In genomic region chr3:98763076-98763475, GRCh38 we compare ENCODE assay signal across 1 cellular context.
TF ChIP-seq lines count a peak whose summit lies in the region.

ST3GAL6 (plus strand) TSS chr3:98763340; CDS start chr3:98768441, 5,101 bp downstream.

TF ChIP-seq in endothelial cell of umbilical vein, 7 proteins besides CTCF, POLR2A, EP300 and RAD21 (continued from another document):
- TF ChIP-seq MAX (IDR thresholded peaks at IDR 0.05; ENCODE audit: insufficient read depth, insufficient read length): no peak
